In genomic region chr9:104748359-104749031, GRCh38 we compare ENCODE assay signal across 8 cellular contexts. TPM values are rescaled to one million over a fixed set of nuclear protein-coding genes. Genes with fewer than 3 reads are reported as not detected.
DNase-seq lines count a peak whose midpoint lies in the region; ATAC-seq and TF ChIP-seq lines count a peak whose summit lies in the region.

No MANE protein-coding gene starts in this region.

- intact Hi-C loops in Caco-2 (cut with micrococcal nuclease; ENCODE audit: unreplicated experiment) (loop anchor here (2.0 to 10.0 kb wide), 2 partner anchors 16 to 654 kb away; partner anchors contain the start of genes NIPSNAP3B and SMC2), uterus (cut with DNase I; ENCODE audit: low total_unique reads) (no loop called here)
- intact Hi-C loops in dendritic cell treated with granulocyte-macrophage colony-stimulating factor and Interleukin-4, amounts not matched to agents 40 ng/mL and 50 ng/mL, for 4 days (cut with micrococcal nuclease) = no loop called here

- H4K20me1 ChIP-seq in GM23338 (replicated peaks; ENCODE audit: insufficient read depth) (no peaks in the 10 kb centered on the region), OCI-LY3 (ENCODE audit: insufficient read depth, low read length) (no peaks in the 10 kb centered on the region)

- H3K36me3 ChIP-seq in Caco-2 (ENCODE audit: control insufficient read depth, insufficient read depth, low read length) (no peaks in the 10 kb centered on the region), GM23338 (ENCODE audit: insufficient read depth) (no peaks in the 10 kb centered on the region), OCI-LY3 (replicated peaks; ENCODE audit: low read depth, low read length) (no peaks in the 10 kb centered on the region), uterus (no peaks in the 10 kb centered on the region)

- H3K4me3 ChIP-seq in Caco-2 (ENCODE audit: low read depth, low read length) (peak overlapping the region; percentile 71), GM23338 (peak overlapping the region; percentile 78), OCI-LY3 (ENCODE audit: low read length) (peak overlapping the region; percentile 80), uterus (peak overlapping the region; percentile 93 to 94)

- no peaks in the 10 kb centered on the region for H3F3A ChIP-seq in GM23338 (replicated peaks; ENCODE audit: low read depth)

- no peaks in the 10 kb centered on the region for H3K79me2 ChIP-seq in GM23338 (replicated peaks; ENCODE audit: insufficient read depth)
- peaks cover 6% of the 10 kb centered on the region; the same call in 1 of the 2 replicates for H3K79me2 ChIP-seq in OCI-LY3 (ENCODE audit: low read length)

- H3K27me3 Mint-ChIP-seq in Caco-2 (ENCODE audit: insufficient read depth, unreplicated experiment) = no peaks in the 10 kb centered on the region
- peaks cover 7% of the 10 kb centered on the region for H3K27me3 Mint-ChIP-seq in GM23338 (ENCODE audit: insufficient read depth, low read depth, poor library complexity)
- no peaks in the 10 kb centered on the region for H3K27me3 Mint-ChIP-seq in dendritic cell treated with granulocyte-macrophage colony-stimulating factor and Interleukin-4, amounts not matched to agents 40 ng/mL and 50 ng/mL, for 4 days

- H3K27ac ChIP-seq in GM23338 (ENCODE audit: low read depth) = no peak overlapping the region
- peak overlapping the region; percentile 54 for H3K27ac ChIP-seq in OCI-LY3 (ENCODE audit: low read length)
- peak overlapping the region; percentile 87 to 93 for H3K27ac ChIP-seq in uterus

- ATAC-seq in GM23338 = no peak
- no peak for ATAC-seq in HG02642 (IDR thresholded peaks at IDR 0.05; ENCODE audit: poor library complexity, unreplicated experiment)

- TF ChIP-seq POLR2A in uterus (IDR thresholded peaks at IDR 0.05) = no peak

- H3K9ac ChIP-seq in OCI-LY3 (ENCODE audit: low read length) = peak overlapping the region; percentile 84

- H3K4me1 Mint-ChIP-seq in Caco-2 (ENCODE audit: low read depth, unreplicated experiment) (peaks cover 27% of the 10 kb centered on the region), GM23338 (peaks cover 15% of the 10 kb centered on the region; the same call in 2 of the 3 replicates)
- peaks cover 26% of the 10 kb centered on the region for H3K4me1 Mint-ChIP-seq in dendritic cell treated with granulocyte-macrophage colony-stimulating factor and Interleukin-4, amounts not matched to agents 40 ng/mL and 50 ng/mL, for 4 days (ENCODE audit: low read depth)

- H3K27me3 ChIP-seq in Caco-2 (replicated peaks; ENCODE audit: control insufficient read depth, insufficient read depth, low read length) = no peaks in the 10 kb centered on the region
- peaks cover 4% of the 10 kb centered on the region; the same call in 1 of the 2 replicates for H3K27me3 ChIP-seq in GM23338 (ENCODE audit: insufficient read depth)
- no peaks in the 10 kb centered on the region for H3K27me3 ChIP-seq in OCI-LY3 (ENCODE audit: low read depth, low read length)
- H3K27me3 ChIP-seq in uterus = no peaks in the 10 kb centered on the region

- H3K4me3 Mint-ChIP-seq in Caco-2 (ENCODE audit: unreplicated experiment) (peak overlapping the region; percentile 95), GM23338 (peak overlapping the region; percentile 92)
- peak overlapping the region; percentile 97 for H3K4me3 Mint-ChIP-seq in dendritic cell treated with granulocyte-macrophage colony-stimulating factor and Interleukin-4, amounts not matched to agents 40 ng/mL and 50 ng/mL, for 4 days

- CTCF ChIA-PET in Caco-2 (lab: Charles Lee) = interaction anchor here (0.6 kb wide), 1 partner anchor 729 kb away, joined by 3 read pairs; no protein-coding TSS in a partner anchor

- H3K36me3 Mint-ChIP-seq in Caco-2 (ENCODE audit: insufficient read depth, unreplicated experiment) (peaks cover 21% of the 10 kb centered on the region), GM23338 (ENCODE audit: low read depth) (no peaks in the 10 kb centered on the region)
- H3K36me3 Mint-ChIP-seq in dendritic cell treated with granulocyte-macrophage colony-stimulating factor and Interleukin-4, amounts not matched to agents 40 ng/mL and 50 ng/mL, for 4 days (ENCODE audit: low read depth) = peaks cover 37% of the 10 kb centered on the region

- H3K4me2 ChIP-seq in GM23338 (peak overlapping the region; percentile 90), OCI-LY3 (ENCODE audit: low read length) (peak overlapping the region; percentile 92)

- no peaks in the 10 kb centered on the region for H3K9me2 ChIP-seq in GM23338 (ENCODE audit: insufficient read depth)

- DNase-seq in Caco-2 = no peak
- DNase-seq in GM23338 (ENCODE audit: low spot score) = peak; percentile 3
- DNase-seq in medulla oblongata (ENCODE audit: extremely low spot score) = peak; percentile 31
- no peak for DNase-seq in uterus
- no peak for DNase-seq in GM20000 (ENCODE audit: low spot score)

- H3K9me3 Mint-ChIP-seq in Caco-2 (ENCODE audit: unreplicated experiment) (no peaks in the 10 kb centered on the region), GM23338 (no peaks in the 10 kb centered on the region)
- H3K9me3 Mint-ChIP-seq in dendritic cell treated with granulocyte-macrophage colony-stimulating factor and Interleukin-4, amounts not matched to agents 40 ng/mL and 50 ng/mL, for 4 days = no peaks in the 10 kb centered on the region

- H3K27ac Mint-ChIP-seq in Caco-2 (ENCODE audit: unreplicated experiment) (peak overlapping the region; percentile 88), GM23338 (no peak overlapping the region)
- peak overlapping the region; percentile 93 for H3K27ac Mint-ChIP-seq in dendritic cell treated with granulocyte-macrophage colony-stimulating factor and Interleukin-4, amounts not matched to agents 40 ng/mL and 50 ng/mL, for 4 days

- TSS peak; percentile 54 for BruUV-seq in Caco-2 (replicated peaks; lab: Mats Ljungman, UMichigan)

- H3K4me1 ChIP-seq in Caco-2 = peaks cover 13% of the 10 kb centered on the region
- H3K4me1 ChIP-seq in GM23338 (ENCODE audit: insufficient read depth) = peaks cover 7% of the 10 kb centered on the region
- H3K4me1 ChIP-seq in OCI-LY3 (ENCODE audit: low read length) = peaks cover 9% of the 10 kb centered on the region
- no peaks in the 10 kb centered on the region for H3K4me1 ChIP-seq in uterus

- H3K9me3 ChIP-seq in Caco-2 (no peaks in the 10 kb centered on the region), OCI-LY3 (ENCODE audit: insufficient read depth, low read length) (no peaks in the 10 kb centered on the region), uterus (no peaks in the 10 kb centered on the region)

- POLR2A ChIA-PET in Caco-2 (lab: Charles Lee) = no interaction called here

- TF ChIP-seq CTCF in Caco-2 (IDR thresholded peaks at IDR 0.05; ENCODE audit: insufficient read depth in 1 of 2, low read depth in 1 of 2, low read length in 1 of 2, severe bottlenecking in 1 of 2, unreplicated experiment in 1 of 2) (no peak), GM23338 (conservative IDR thresholded peaks at IDR 0.05; ENCODE audit: low read depth in 2 of 2) (no peak), OCI-LY3 (IDR thresholded peaks at IDR 0.05; ENCODE audit: low read depth, low read length) (no peak), uterus (IDR thresholded peaks at IDR 0.05) (no peak), GM20000 (IDR thresholded peaks at IDR 0.05; ENCODE audit: extremely low read depth, missing control alignments) (no peak)

- peak overlapping the region; percentile 99 for H2AFZ ChIP-seq in GM23338
- peak overlapping the region; percentile 85 for H2AFZ ChIP-seq in OCI-LY3 (ENCODE audit: low read depth, low read length)

TF ChIP-seq in GM23338, 12 proteins besides CTCF, POLR2A, EP300 and RAD21 (continues in another document):
- TF ChIP-seq ETS1 (IDR thresholded peaks at IDR 0.05) = no peak
- no peak for TF ChIP-seq JUNB (IDR thresholded peaks at IDR 0.05; ENCODE audit: unreplicated experiment)
- TF ChIP-seq POLR2AphosphoS5 (IDR thresholded peaks at IDR 0.05; ENCODE audit: low read depth) = no peak
- no peak for TF ChIP-seq EZH2 (IDR thresholded peaks at IDR 0.05; ENCODE audit: low read depth, unreplicated experiment)

RNA-seq across cellular contexts. Expression of gene NIPSNAP3A, which starts 1.0 kb away (rescaled TPM):
- total RNA-seq in Caco-2 (2022) (15.8 and 19.0 TPM in 2 replicates), uterus (10 to 100 TPM; 22.6 to 63.2 (median 43.3) TPM)
- total RNA-seq in GM23338 (2014; rRNA removed; shearing (Covaris generic)) = 9.6 and 12.7 TPM in 2 replicates
- 11.1 and 13.0 TPM in 2 replicates for polyA plus RNA-seq in GM23338 (2016; fragmentation: Nextera tagmentation; extraction: Ambion mirVana)

RNA-seq across cellular contexts. Expression of gene NIPSNAP3B, which starts 15.4 kb away (rescaled TPM):
- 1.7 and 2.0 TPM in 2 replicates for total RNA-seq in Caco-2 (2022)
- 0.47 and 0.63 TPM in 2 replicates for total RNA-seq in GM23338 (2014; rRNA removed; shearing (Covaris generic))
- polyA plus RNA-seq in GM23338 (2016; fragmentation: Nextera tagmentation; extraction: Ambion mirVana) = 1.0 and 1.4 TPM in 2 replicates
- 10 to 100 TPM in 1 of 4 donors, 1 to 10 TPM in 2, under 1 TPM in 1; 0.51 to 16.9 (median 4.7) TPM for total RNA-seq in uterus

RNA-seq across cellular contexts. Expression of gene OR13D1, which starts 54.2 kb away (rescaled TPM):
- not detected in 2 replicates for total RNA-seq in Caco-2 (2022)
- not detected in 2 replicates for total RNA-seq in GM23338 (2014; rRNA removed; shearing (Covaris generic))
- polyA plus RNA-seq in GM23338 (2016; fragmentation: Nextera tagmentation; extraction: Ambion mirVana) = not detected in 2 replicates
- total RNA-seq in uterus = not detected

Comparison
In these comparisons a context has a peak if more than half of its experiments do, and no peak if none do; other contexts are left out.
1. DNase-seq: peak in GM23338 (single experiment) and medulla oblongata (single experiment); none in Caco-2 (0 of 2), uterus (0 of 2) and GM20000 (single experiment).
2. Peak in every context shown above with its lines, with median percentiles within 50 percentile points of each other: H3K4me3 ChIP-seq and H3K4me3 Mint-ChIP-seq.